In the genomic region with DNA sequence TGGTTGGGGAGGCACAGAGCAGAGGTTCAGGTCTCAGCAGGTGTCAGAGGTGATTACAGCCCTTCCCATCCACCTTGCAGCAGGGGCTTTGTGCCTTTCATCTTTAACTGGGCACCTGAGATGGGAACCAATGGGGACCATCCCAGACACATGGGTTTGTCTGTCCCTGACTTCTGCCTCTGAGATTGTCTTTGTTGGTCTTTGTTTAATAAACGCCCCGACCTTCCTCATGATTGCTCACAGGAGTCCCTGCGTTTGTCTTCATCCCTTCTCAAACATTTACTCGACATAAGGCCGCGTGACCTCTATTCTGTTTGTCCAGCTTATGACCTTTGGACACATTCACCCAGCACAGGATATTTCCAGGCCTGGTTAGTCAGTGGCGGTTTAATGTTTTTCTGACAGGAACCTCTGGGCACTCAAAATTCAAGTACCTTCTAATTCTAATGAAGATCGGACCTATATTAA, we compare ENCODE assay signal across 1 cellular context.
TF ChIP-seq lines count a peak whose summit lies in the region.

No MANE protein-coding gene starts in this region.

TF ChIP-seq in HepG2, 621 proteins besides CTCF, POLR2A, EP300 and RAD21 (continued from another document and continues in another):
- TF ChIP-seq, protein P1, sequence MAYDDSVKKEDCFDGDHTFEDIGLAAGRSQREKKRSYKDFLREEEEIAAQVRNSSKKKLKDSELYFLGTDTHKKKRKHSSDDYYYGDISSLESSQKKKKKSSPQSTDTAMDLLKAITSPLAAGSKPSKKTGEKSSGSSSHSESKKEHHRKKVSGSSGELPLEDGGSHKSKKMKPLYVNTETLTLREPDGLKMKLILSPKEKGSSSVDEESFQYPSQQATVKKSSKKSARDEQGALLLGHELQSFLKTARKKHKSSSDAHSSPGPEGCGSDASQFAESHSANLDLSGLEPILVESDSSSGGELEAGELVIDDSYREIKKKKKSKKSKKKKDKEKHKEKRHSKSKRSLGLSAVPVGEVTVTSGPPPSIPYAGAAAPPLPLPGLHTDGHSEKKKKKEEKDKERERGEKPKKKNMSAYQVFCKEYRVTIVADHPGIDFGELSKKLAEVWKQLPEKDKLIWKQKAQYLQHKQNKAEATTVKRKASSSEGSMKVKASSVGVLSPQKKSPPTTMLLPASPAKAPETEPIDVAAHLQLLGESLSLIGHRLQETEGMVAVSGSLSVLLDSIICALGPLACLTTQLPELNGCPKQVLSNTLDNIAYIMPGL (CRISPR knock-in tag; IDR thresholded peaks at IDR 0.05; ENCODE audit: borderline replicate concordance in 1 of 2, low read depth in 1 of 2), result 0 out of 4 replicates have a peak, but pooled peaks of 1 of the 2 experiments have one; percentile 28
- TF ChIP-seq MIER3 (CRISPR knock-in tag; IDR thresholded peaks at IDR 0.05; ENCODE audit: borderline replicate concordance), result peak; percentile 44; the same call in 1 of the 2 replicates
- TF ChIP-seq NFYB (CRISPR knock-in tag; IDR thresholded peaks at IDR 0.05), result peak; percentile 59
- TF ChIP-seq, protein P2, sequence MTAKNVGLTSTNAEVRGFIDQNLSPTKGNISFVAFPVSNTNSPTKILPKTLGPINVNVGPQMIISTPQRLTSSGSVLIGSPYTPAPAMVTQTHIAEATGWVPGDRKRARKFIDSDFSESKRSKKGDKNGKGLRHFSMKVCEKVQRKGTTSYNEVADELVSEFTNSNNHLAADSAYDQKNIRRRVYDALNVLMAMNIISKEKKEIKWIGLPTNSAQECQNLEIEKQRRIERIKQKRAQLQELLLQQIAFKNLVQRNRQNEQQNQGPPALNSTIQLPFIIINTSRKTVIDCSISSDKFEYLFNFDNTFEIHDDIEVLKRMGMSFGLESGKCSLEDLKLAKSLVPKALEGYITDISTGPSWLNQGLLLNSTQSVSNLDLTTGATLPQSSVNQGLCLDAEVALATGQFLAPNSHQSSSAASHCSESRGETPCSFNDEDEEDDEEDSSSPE (CRISPR knock-in tag; IDR thresholded peaks at IDR 0.05), result no peak
- no peak; the same call in 1 of the 2 replicates for TF ChIP-seq KDM5A (IDR thresholded peaks at IDR 0.05; ENCODE audit: borderline replicate concordance, low read length)
- TF ChIP-seq ZNF775 (CRISPR knock-in tag; IDR thresholded peaks at IDR 0.05; ENCODE audit: borderline replicate concordance), result no peak
- TF ChIP-seq ZEB1 (IDR thresholded peaks at IDR 0.05; ENCODE audit: insufficient replicate concordance, low read depth), result peak; percentile 99
- peak; percentile 96 for TF ChIP-seq SOX13 (IDR thresholded peaks at IDR 0.05)
- peak in 1 of 2 experiments; percentile 98; a peak in 2 of 4 replicates for TF ChIP-seq SOX13 (CRISPR knock-in tag; conservative IDR thresholded peaks at IDR 0.05 in 1 of 2, IDR thresholded peaks at IDR 0.05 in 1 of 2)
- peak; percentile 2; the same call in 1 of the 2 replicates for TF ChIP-seq STAG1 (CRISPR knock-in tag; IDR thresholded peaks at IDR 0.05)
- TF ChIP-seq ZNF382 (CRISPR knock-in tag; IDR thresholded peaks at IDR 0.05; ENCODE audit: borderline replicate concordance), result no peak
- TF ChIP-seq ZNF772 (CRISPR knock-in tag; IDR thresholded peaks at IDR 0.05), result no peak
- no peak for TF ChIP-seq ARHGAP35 (CRISPR knock-in tag; IDR thresholded peaks at IDR 0.05; ENCODE audit: borderline replicate concordance)
- TF ChIP-seq, protein P3, sequence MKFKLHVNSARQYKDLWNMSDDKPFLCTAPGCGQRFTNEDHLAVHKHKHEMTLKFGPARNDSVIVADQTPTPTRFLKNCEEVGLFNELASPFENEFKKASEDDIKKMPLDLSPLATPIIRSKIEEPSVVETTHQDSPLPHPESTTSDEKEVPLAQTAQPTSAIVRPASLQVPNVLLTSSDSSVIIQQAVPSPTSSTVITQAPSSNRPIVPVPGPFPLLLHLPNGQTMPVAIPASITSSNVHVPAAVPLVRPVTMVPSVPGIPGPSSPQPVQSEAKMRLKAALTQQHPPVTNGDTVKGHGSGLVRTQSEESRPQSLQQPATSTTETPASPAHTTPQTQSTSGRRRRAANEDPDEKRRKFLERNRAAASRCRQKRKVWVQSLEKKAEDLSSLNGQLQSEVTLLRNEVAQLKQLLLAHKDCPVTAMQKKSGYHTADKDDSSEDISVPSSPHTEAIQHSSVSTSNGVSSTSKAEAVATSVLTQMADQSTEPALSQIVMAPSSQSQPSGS (CRISPR knock-in tag; IDR thresholded peaks at IDR 0.05), result peak; percentile 79
- TF ChIP-seq ZNF3 (CRISPR knock-in tag; IDR thresholded peaks at IDR 0.05), result no peak
- peak; percentile 54; the same call in 1 of the 2 replicates for TF ChIP-seq POLR2G (IDR thresholded peaks at IDR 0.05; ENCODE audit: low read depth, low read length)
- TF ChIP-seq ZNF143 (CRISPR knock-in tag; IDR thresholded peaks at IDR 0.05), result no peak
- no peak for TF ChIP-seq MZF1 (CRISPR knock-in tag; IDR thresholded peaks at IDR 0.05; ENCODE audit: borderline replicate concordance)
- TF ChIP-seq, protein P4, sequence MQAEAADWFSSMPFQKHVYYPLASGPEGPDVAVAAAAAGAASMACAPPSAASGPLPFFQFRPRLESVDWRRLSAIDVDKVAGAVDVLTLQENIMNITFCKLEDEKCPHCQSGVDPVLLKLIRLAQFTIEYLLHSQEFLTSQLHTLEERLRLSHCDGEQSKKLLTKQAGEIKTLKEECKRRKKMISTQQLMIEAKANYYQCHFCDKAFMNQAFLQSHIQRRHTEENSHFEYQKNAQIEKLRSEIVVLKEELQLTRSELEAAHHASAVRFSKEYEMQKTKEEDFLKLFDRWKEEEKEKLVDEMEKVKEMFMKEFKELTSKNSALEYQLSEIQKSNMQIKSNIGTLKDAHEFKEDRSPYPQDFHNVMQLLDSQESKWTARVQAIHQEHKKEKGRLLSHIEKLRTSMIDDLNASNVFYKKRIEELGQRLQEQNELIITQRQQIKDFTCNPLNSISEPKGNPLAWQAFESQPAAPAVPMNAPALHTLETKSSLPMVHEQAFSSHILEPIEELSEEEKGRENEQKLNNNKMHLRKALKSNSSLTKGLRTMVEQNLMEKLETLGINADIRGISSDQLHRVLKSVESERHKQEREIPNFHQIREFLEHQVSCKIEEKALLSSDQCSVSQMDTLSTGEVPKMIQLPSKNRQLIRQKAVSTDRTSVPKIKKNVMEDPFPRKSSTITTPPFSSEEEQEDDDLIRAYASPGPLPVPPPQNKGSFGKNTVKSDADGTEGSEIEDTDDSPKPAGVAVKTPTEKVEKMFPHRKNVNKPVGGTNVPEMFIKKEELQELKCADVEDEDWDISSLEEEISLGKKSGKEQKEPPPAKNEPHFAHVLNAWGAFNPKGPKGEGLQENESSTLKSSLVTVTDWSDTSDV (CRISPR knock-in tag; IDR thresholded peaks at IDR 0.05), result no peak; the same call in 1 of the 2 replicates
- no peak for TF ChIP-seq PLRG1 (conservative IDR thresholded peaks at IDR 0.05)
- TF ChIP-seq MAFF (IDR thresholded peaks at IDR 0.05; ENCODE audit: low read depth, low read length), result no peak
- no peak for TF ChIP-seq AHR (CRISPR knock-in tag; IDR thresholded peaks at IDR 0.05)
- TF ChIP-seq, protein P5, sequence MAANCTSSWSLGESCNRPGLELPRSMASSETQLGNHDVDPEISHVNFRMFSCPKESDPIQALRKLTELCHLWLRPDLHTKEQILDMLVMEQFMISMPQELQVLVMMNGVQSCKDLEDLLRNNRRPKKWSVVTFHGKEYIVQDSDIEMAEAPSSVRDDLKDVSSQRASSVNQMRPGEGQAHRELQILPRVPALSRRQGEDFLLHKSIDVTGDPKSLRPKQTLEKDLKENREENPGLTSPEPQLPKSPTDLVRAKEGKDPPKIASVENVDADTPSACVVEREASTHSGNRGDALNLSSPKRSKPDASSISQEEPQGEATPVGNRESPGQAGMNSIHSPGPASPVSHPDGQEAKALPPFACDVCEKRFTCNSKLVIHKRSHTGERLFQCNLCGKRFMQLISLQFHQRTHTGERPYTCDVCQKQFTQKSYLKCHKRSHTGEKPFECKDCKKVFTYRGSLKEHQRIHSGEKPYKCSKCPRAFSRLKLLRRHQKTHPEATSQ (CRISPR knock-in tag; IDR thresholded peaks at IDR 0.05; ENCODE audit: borderline replicate concordance), result peak; percentile 78; the same call in 1 of the 2 replicates
- TF ChIP-seq MXD4 (CRISPR knock-in tag; IDR thresholded peaks at IDR 0.05), result peak; percentile 50; the same call in 1 of the 2 replicates
- TF ChIP-seq, protein P6, sequence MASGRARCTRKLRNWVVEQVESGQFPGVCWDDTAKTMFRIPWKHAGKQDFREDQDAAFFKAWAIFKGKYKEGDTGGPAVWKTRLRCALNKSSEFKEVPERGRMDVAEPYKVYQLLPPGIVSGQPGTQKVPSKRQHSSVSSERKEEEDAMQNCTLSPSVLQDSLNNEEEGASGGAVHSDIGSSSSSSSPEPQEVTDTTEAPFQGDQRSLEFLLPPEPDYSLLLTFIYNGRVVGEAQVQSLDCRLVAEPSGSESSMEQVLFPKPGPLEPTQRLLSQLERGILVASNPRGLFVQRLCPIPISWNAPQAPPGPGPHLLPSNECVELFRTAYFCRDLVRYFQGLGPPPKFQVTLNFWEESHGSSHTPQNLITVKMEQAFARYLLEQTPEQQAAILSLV (CRISPR knock-in tag; IDR thresholded peaks at IDR 0.05; ENCODE audit: borderline replicate concordance), result no peak; the same call in 1 of the 2 replicates
- TF ChIP-seq ZNF24 (IDR thresholded peaks at IDR 0.05), result no peak
- TF ChIP-seq PHF8 (CRISPR knock-in tag; IDR thresholded peaks at IDR 0.05), result no peak; the same call in 1 of the 2 replicates
- no peak; the same call in 1 of the 2 replicates for TF ChIP-seq ZNF12 (CRISPR knock-in tag; IDR thresholded peaks at IDR 0.05)
- TF ChIP-seq, protein P7, sequence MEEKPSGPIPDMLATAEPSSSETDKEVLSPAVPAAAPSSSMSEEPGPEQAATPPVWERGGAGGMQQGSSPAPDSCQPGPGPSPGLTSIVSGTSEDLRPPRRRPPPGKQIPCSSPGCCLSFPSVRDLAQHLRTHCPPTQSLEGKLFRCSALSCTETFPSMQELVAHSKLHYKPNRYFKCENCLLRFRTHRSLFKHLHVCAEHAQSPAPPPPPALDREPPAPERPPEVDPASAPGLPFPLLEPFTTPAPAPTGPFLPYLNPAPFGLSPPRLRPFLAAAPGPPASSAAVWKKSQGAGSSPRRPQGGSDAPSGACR (CRISPR knock-in tag; IDR thresholded peaks at IDR 0.05), result peak; percentile 73
- TF ChIP-seq SKI (IDR thresholded peaks at IDR 0.05; ENCODE audit: partially characterized antibody), result peak; percentile 73
- peak; percentile 63; the same call in 1 of the 2 replicates for TF ChIP-seq YEATS2 (CRISPR knock-in tag; IDR thresholded peaks at IDR 0.05; ENCODE audit: borderline replicate concordance)
- TF ChIP-seq, protein P8, sequence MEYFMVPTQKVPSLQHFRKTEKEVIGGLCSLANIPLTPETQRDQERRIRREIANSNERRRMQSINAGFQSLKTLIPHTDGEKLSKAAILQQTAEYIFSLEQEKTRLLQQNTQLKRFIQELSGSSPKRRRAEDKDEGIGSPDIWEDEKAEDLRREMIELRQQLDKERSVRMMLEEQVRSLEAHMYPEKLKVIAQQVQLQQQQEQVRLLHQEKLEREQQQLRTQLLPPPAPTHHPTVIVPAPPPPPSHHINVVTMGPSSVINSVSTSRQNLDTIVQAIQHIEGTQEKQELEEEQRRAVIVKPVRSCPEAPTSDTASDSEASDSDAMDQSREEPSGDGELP (IDR thresholded peaks at IDR 0.05; ENCODE audit: borderline replicate concordance, low read depth), result peak; percentile 93; the same call in 1 of the 2 replicates
- TF ChIP-seq, protein P9, sequence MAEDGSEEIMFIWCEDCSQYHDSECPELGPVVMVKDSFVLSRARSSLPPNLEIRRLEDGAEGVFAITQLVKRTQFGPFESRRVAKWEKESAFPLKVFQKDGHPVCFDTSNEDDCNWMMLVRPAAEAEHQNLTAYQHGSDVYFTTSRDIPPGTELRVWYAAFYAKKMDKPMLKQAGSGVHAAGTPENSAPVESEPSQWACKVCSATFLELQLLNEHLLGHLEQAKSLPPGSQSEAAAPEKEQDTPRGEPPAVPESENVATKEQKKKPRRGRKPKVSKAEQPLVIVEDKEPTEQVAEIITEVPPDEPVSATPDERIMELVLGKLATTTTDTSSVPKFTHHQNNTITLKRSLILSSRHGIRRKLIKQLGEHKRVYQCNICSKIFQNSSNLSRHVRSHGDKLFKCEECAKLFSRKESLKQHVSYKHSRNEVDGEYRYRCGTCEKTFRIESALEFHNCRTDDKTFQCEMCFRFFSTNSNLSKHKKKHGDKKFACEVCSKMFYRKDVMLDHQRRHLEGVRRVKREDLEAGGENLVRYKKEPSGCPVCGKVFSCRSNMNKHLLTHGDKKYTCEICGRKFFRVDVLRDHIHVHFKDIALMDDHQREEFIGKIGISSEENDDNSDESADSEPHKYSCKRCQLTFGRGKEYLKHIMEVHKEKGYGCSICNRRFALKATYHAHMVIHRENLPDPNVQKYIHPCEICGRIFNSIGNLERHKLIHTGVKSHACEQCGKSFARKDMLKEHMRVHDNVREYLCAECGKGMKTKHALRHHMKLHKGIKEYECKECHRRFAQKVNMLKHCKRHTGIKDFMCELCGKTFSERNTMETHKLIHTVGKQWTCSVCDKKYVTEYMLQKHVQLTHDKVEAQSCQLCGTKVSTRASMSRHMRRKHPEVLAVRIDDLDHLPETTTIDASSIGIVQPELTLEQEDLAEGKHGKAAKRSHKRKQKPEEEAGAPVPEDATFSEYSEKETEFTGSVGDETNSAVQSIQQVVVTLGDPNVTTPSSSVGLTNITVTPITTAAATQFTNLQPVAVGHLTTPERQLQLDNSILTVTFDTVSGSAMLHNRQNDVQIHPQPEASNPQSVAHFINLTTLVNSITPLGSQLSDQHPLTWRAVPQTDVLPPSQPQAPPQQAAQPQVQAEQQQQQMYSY (CRISPR knock-in tag; IDR thresholded peaks at IDR 0.05), result no peak
- TF ChIP-seq, protein P10, sequence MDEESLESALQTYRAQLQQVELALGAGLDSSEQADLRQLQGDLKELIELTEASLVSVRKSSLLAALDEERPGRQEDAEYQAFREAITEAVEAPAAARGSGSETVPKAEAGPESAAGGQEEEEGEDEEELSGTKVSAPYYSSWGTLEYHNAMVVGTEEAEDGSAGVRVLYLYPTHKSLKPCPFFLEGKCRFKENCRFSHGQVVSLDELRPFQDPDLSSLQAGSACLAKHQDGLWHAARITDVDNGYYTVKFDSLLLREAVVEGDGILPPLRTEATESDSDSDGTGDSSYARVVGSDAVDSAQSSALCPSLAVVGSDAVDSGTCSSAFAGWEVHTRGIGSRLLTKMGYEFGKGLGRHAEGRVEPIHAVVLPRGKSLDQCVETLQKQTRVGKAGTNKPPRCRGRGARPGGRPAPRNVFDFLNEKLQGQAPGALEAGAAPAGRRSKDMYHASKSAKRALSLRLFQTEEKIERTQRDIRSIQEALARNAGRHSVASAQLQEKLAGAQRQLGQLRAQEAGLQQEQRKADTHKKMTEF (CRISPR knock-in tag; IDR thresholded peaks at IDR 0.05), result peak; percentile 84
- TF ChIP-seq DMAP1 (CRISPR knock-in tag; IDR thresholded peaks at IDR 0.05), result peak; percentile 64; the same call in 1 of the 2 replicates
